ENCODE assay signal across 40 cellular contexts in genomic region chr12:125163148-125163547, GRCh38. TPM values are rescaled to one million over a fixed set of nuclear protein-coding genes. Genes with fewer than 3 reads are reported as not detected.
"Had no signal": no experiment of that assay in that cellular context is flagged by ENCODE, and none has a peak within 500 bp of the region (broad histone marks: within the 10 kb centered on the region; RNA-seq: fewer than 3 reads in every experiment).

No MANE protein-coding gene starts in this region.

- H3K36me3 Mint-ChIP-seq: activated naive CD4-positive, alpha-beta T cell treated with anti-CD3 and anti-CD28 coated beads, Interleukin-2, amount 10 ng/mL, durations not matched to agents 7 days and 5 days; activated naive CD4-positive, alpha-beta T cell treated with anti-CD3 and anti-CD28 coated beads, Interleukin-2, amount 50 U/mL, for 24 hours; activated naive CD4-positive, alpha-beta T cell treated with anti-CD3 and anti-CD28 coated beads, Interleukin-2, amount 50 U/mL, for 72 hours; activated naive CD8-positive, alpha-beta T cell; activated naive CD8-positive, alpha-beta T cell treated with anti-CD3 and anti-CD28 coated beads for 36 hours; activated naive CD8-positive, alpha-beta T cell treated with anti-CD3 and anti-CD28 coated beads, Interleukin-2, amount 10 ng/mL, durations not matched to agents 7 days and 5 days; brain had no signal

- H3K36me3 ChIP-seq: adrenal gland, ascending aorta, brain microvascular endothelial cell, breast epithelium, cardiac muscle cell had no signal

- H3K27me3 ChIP-seq: adrenal gland, ascending aorta, body of pancreas, brain microvascular endothelial cell, breast epithelium, cardiac muscle cell had no signal

- H3K9me3 ChIP-seq: adrenal gland, ascending aorta, body of pancreas had no signal

- DNase-seq: activated effector memory CD4-positive, alpha-beta T cell treated with anti-CD3 and anti-CD28 coated beads, Interleukin-2, amount 50 U/mL, for 16 hours; activated effector memory CD4-positive, alpha-beta T cell treated with Interleukin-2 at 50 U/mL for 16 hours; activated gamma-delta T cell; activated gamma-delta T cell treated with Interleukin-2 at 50 U/mL for 16 hours; activated naive CD4-positive, alpha-beta T cell; activated naive CD4-positive, alpha-beta T cell treated with anti-CD3 and anti-CD28 coated beads for 36 hours; activated naive CD4-positive, alpha-beta T cell treated with anti-CD3 and anti-CD28 coated beads, Interleukin-2, amount 10 ng/mL, durations not matched to agents 7 days and 5 days; activated naive CD4-positive, alpha-beta T cell treated with anti-CD3 and anti-CD28 coated beads, Interleukin-2, amount 50 U/mL, for 16 hours; activated naive CD4-positive, alpha-beta T cell treated with Interleukin-2 at 50 U/mL for 16 hours; activated naive CD8-positive, alpha-beta T cell treated with anti-CD3 and anti-CD28 coated beads for 36 hours; activated naive CD8-positive, alpha-beta T cell treated with anti-CD3 and anti-CD28 coated beads, Interleukin-2, amount 10 ng/mL, durations not matched to agents 7 days and 5 days; activated naive CD8-positive, alpha-beta T cell treated with anti-CD3 and anti-CD28 coated beads, Interleukin-2, amount 50 U/mL, for 24 hours; activated T-cell treated with anti-CD3 and anti-CD28 coated beads, Interleukin-2, amount 50 U/mL, for 1 hour; activated T-cell treated with anti-CD3 and anti-CD28 coated beads, Interleukin-2, amount 50 U/mL, for 24 hours; activated T-cell treated with anti-CD3 and anti-CD28 coated beads, Interleukin-2, amount 50 U/mL, for 4 hours; activated T-cell treated with anti-CD3 and anti-CD28 coated beads, Interleukin-2, amount 50 U/mL, for 48 hours; activated T-cell treated with anti-CD3 and anti-CD28 coated beads, Interleukin-2, amount 50 U/mL, for 72 hours; adrenal gland; amniotic stem cell; amygdala; anterior cingulate cortex; aorta; body of pancreas; brain microvascular endothelial cell; caudate nucleus; central memory CD4-positive, alpha-beta T cell; cerebellar nuclear complex had no signal

- H3K4me3 Mint-ChIP-seq: activated naive CD4-positive, alpha-beta T cell treated with anti-CD3 and anti-CD28 coated beads for 36 hours; activated naive CD4-positive, alpha-beta T cell treated with anti-CD3 and anti-CD28 coated beads, Interleukin-2, amount 10 ng/mL, durations not matched to agents 7 days and 5 days; activated naive CD4-positive, alpha-beta T cell treated with anti-CD3 and anti-CD28 coated beads, Interleukin-2, amount 50 U/mL, for 24 hours; activated naive CD8-positive, alpha-beta T cell; activated naive CD8-positive, alpha-beta T cell treated with anti-CD3 and anti-CD28 coated beads for 36 hours; activated naive CD8-positive, alpha-beta T cell treated with anti-CD3 and anti-CD28 coated beads, Interleukin-2, amount 10 ng/mL, durations not matched to agents 7 days and 5 days; activated naive CD8-positive, alpha-beta T cell treated with anti-CD3 and anti-CD28 coated beads, Interleukin-2, amount 50 U/mL, for 24 hours; activated T-cell treated with anti-CD3 and anti-CD28 coated beads, Interleukin-2, amount 50 U/mL, for 24 hours; activated T-cell treated with anti-CD3 and anti-CD28 coated beads, Interleukin-2, amount 50 U/mL, for 4 hours; activated T-cell treated with anti-CD3 and anti-CD28 coated beads, Interleukin-2, amount 50 U/mL, for 72 hours; activated T-helper 1 cell treated with anti-CD3 and anti-CD28 coated beads, Interleukin-12 subunit alpha, Interleukin-12 subunit beta, Interleukin-2, Interleukin-4 antibody, amounts not matched to agents 30 ng/mL and 10 ng/mL and 1 ng/mL, durations not matched to agents 14 hours and 24 hours and 36 hours; activated T-helper 17 cell treated with anti-CD3 and anti-CD28 coated beads, Interleukin-2, amount 50 U/mL, for 72 hours; brain; central memory CD8-positive, alpha-beta T cell had no signal

- ATAC-seq: activated naive CD4-positive, alpha-beta T cell treated with anti-CD3 and anti-CD28 coated beads, Interleukin-2, amount 50 U/mL, for 72 hours; activated naive CD8-positive, alpha-beta T cell treated with anti-CD3 and anti-CD28 coated beads, Interleukin-2, amount 50 U/mL, for 24 hours; activated T-cell treated with anti-CD3 and anti-CD28 coated beads, Interleukin-2, amount 50 U/mL, for 4 hours; activated T-cell treated with anti-CD3 and anti-CD28 coated beads, Interleukin-2, amount 50 U/mL, for 72 hours; activated T-helper 17 cell treated with anti-CD3 and anti-CD28 coated beads, Interleukin-2, amount 50 U/mL, for 72 hours; body of pancreas had no signal

- H3K9me3 Mint-ChIP-seq: activated naive CD4-positive, alpha-beta T cell treated with anti-CD3 and anti-CD28 coated beads, Interleukin-2, amount 10 ng/mL, durations not matched to agents 7 days and 5 days; activated naive CD4-positive, alpha-beta T cell treated with anti-CD3 and anti-CD28 coated beads, Interleukin-2, amount 50 U/mL, for 24 hours; activated naive CD4-positive, alpha-beta T cell treated with anti-CD3 and anti-CD28 coated beads, Interleukin-2, amount 50 U/mL, for 72 hours; activated naive CD8-positive, alpha-beta T cell treated with anti-CD3 and anti-CD28 coated beads for 36 hours; activated naive CD8-positive, alpha-beta T cell treated with anti-CD3 and anti-CD28 coated beads, Interleukin-2, amount 10 ng/mL, durations not matched to agents 7 days and 5 days; activated naive CD8-positive, alpha-beta T cell treated with anti-CD3 and anti-CD28 coated beads, Interleukin-2, amount 50 U/mL, for 24 hours; activated T-cell treated with anti-CD3 and anti-CD28 coated beads, Interleukin-2, amount 50 U/mL, for 24 hours; activated T-cell treated with anti-CD3 and anti-CD28 coated beads, Interleukin-2, amount 50 U/mL, for 4 hours; activated T-cell treated with anti-CD3 and anti-CD28 coated beads, Interleukin-2, amount 50 U/mL, for 72 hours; activated T-helper 1 cell treated with anti-CD3 and anti-CD28 coated beads, Interleukin-12 subunit alpha, Interleukin-12 subunit beta, Interleukin-2, Interleukin-4 antibody, amounts not matched to agents 30 ng/mL and 10 ng/mL and 1 ng/mL, durations not matched to agents 14 hours and 24 hours and 36 hours; activated T-helper 17 cell treated with anti-CD3 and anti-CD28 coated beads, Interleukin-2, amount 50 U/mL, for 72 hours; activated T-helper 2 cell treated with anti-CD3 and anti-CD28 coated beads, Interferon-gamma antibody, Interleukin-2, Interleukin-4, amounts not matched to agents 10 μg/mL and 5 μg/mL and 100 μg/mL, durations not matched to agents 14 hours and 24 hours and 36 hours; central memory CD8-positive, alpha-beta T cell had no signal

- H3K4me1 Mint-ChIP-seq: activated naive CD4-positive, alpha-beta T cell treated with anti-CD3 and anti-CD28 coated beads, Interleukin-2, amount 10 ng/mL, durations not matched to agents 7 days and 5 days; activated naive CD4-positive, alpha-beta T cell treated with anti-CD3 and anti-CD28 coated beads, Interleukin-2, amount 50 U/mL, for 24 hours; activated naive CD8-positive, alpha-beta T cell treated with anti-CD3 and anti-CD28 coated beads for 36 hours; activated naive CD8-positive, alpha-beta T cell treated with anti-CD3 and anti-CD28 coated beads, Interleukin-2, amount 10 ng/mL, durations not matched to agents 7 days and 5 days; activated naive CD8-positive, alpha-beta T cell treated with anti-CD3 and anti-CD28 coated beads, Interleukin-2, amount 50 U/mL, for 24 hours; activated T-helper 17 cell treated with anti-CD3 and anti-CD28 coated beads, Interleukin-2, amount 50 U/mL, for 72 hours; central memory CD8-positive, alpha-beta T cell had no signal

- H3K27ac Mint-ChIP-seq: activated naive CD4-positive, alpha-beta T cell treated with anti-CD3 and anti-CD28 coated beads for 36 hours; activated naive CD4-positive, alpha-beta T cell treated with anti-CD3 and anti-CD28 coated beads, Interleukin-2, amount 10 ng/mL, durations not matched to agents 7 days and 5 days; activated naive CD4-positive, alpha-beta T cell treated with anti-CD3 and anti-CD28 coated beads, Interleukin-2, amount 50 U/mL, for 24 hours; activated naive CD8-positive, alpha-beta T cell; activated naive CD8-positive, alpha-beta T cell treated with anti-CD3 and anti-CD28 coated beads for 36 hours; activated naive CD8-positive, alpha-beta T cell treated with anti-CD3 and anti-CD28 coated beads, Interleukin-2, amount 10 ng/mL, durations not matched to agents 7 days and 5 days; activated naive CD8-positive, alpha-beta T cell treated with anti-CD3 and anti-CD28 coated beads, Interleukin-2, amount 50 U/mL, for 24 hours; activated T-cell treated with anti-CD3 and anti-CD28 coated beads, Interleukin-2, amount 50 U/mL, for 24 hours; activated T-cell treated with anti-CD3 and anti-CD28 coated beads, Interleukin-2, amount 50 U/mL, for 72 hours; activated T-helper 1 cell treated with anti-CD3 and anti-CD28 coated beads, Interleukin-12 subunit alpha, Interleukin-12 subunit beta, Interleukin-2, Interleukin-4 antibody, amounts not matched to agents 30 ng/mL and 10 ng/mL and 1 ng/mL, durations not matched to agents 14 hours and 24 hours and 36 hours; activated T-helper 17 cell treated with anti-CD3 and anti-CD28 coated beads, Interleukin-2, amount 50 U/mL, for 72 hours; activated T-helper 2 cell treated with anti-CD3 and anti-CD28 coated beads, Interferon-gamma antibody, Interleukin-2, Interleukin-4, amounts not matched to agents 10 μg/mL and 5 μg/mL and 100 μg/mL, durations not matched to agents 14 hours and 24 hours and 36 hours had no signal

- FAIRE-seq: astrocyte, bronchial epithelial cell had no signal

- H3K4me1 ChIP-seq: adrenal gland, ascending aorta, body of pancreas, breast epithelium had no signal

- H3K27me3 Mint-ChIP-seq: activated naive CD8-positive, alpha-beta T cell treated with anti-CD3 and anti-CD28 coated beads, Interleukin-2, amount 50 U/mL, for 24 hours had no signal

- H3K27ac ChIP-seq: adrenal gland, ascending aorta, body of pancreas, brain microvascular endothelial cell, breast epithelium, cardiac muscle cell had no signal

- H3K4me3 ChIP-seq: adrenal gland, ascending aorta, body of pancreas, breast epithelium, cardiac muscle cell had no signal

RNA-seq across cellular contexts. Expression of gene TMEM132B, which starts 23.0 kb away (rescaled TPM):
- total RNA-seq: activated naive CD4-positive, alpha-beta T cell treated with anti-CD3 and anti-CD28 coated beads for 36 hours; activated naive CD4-positive, alpha-beta T cell treated with anti-CD3 and anti-CD28 coated beads, Interleukin-2, amount 50 U/mL, for 72 hours; activated naive CD8-positive, alpha-beta T cell treated with anti-CD3 and anti-CD28 coated beads for 36 hours; activated naive CD8-positive, alpha-beta T cell treated with anti-CD3 and anti-CD28 coated beads, Interleukin-2, amount 10 ng/mL, durations not matched to agents 7 days and 5 days; activated T-cell treated with anti-CD3 and anti-CD28 coated beads, Interleukin-2, amount 50 U/mL, for 72 hours; activated T-helper 1 cell treated with anti-CD3 and anti-CD28 coated beads, Interleukin-12 subunit alpha, Interleukin-12 subunit beta, Interleukin-2, Interleukin-4 antibody, amounts not matched to agents 30 ng/mL and 10 ng/mL and 1 ng/mL, durations not matched to agents 14 hours and 24 hours and 36 hours; activated T-helper 17 cell treated with anti-CD3 and anti-CD28 coated beads, Interleukin-2, amount 50 U/mL, for 72 hours; activated T-helper 2 cell treated with anti-CD3 and anti-CD28 coated beads, Interferon-gamma antibody, Interleukin-2, Interleukin-4, amounts not matched to agents 10 μg/mL and 5 μg/mL and 100 μg/mL, durations not matched to agents 14 hours and 24 hours and 36 hours had no signal
